Comparison of ENCODE assay signal across 1 cellular context in the genomic region with DNA sequence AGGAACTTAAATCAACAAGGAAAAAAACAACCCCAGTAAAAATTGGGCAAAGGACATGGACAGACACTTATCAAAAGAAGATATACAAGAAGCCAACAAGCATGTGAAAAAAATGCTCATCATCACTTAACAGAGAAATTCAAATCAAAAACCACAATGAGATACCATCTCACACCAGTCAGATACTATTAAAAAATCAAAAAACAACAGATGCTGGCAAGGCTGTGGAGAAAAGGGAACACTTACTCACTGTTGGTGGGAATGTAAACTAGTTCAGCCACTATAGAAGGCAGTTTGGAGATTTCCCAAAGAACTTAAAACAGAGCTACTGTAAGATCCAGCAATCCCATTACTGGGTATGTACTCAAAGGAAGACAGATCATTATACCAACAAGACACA.
TF ChIP-seq lines count a peak whose summit lies in the region.

No MANE protein-coding gene starts in this region.

TF ChIP-seq in GM12878, 131 proteins besides CTCF, POLR2A, EP300 and RAD21 (continued from another document):
- TF ChIP-seq, protein P1, sequence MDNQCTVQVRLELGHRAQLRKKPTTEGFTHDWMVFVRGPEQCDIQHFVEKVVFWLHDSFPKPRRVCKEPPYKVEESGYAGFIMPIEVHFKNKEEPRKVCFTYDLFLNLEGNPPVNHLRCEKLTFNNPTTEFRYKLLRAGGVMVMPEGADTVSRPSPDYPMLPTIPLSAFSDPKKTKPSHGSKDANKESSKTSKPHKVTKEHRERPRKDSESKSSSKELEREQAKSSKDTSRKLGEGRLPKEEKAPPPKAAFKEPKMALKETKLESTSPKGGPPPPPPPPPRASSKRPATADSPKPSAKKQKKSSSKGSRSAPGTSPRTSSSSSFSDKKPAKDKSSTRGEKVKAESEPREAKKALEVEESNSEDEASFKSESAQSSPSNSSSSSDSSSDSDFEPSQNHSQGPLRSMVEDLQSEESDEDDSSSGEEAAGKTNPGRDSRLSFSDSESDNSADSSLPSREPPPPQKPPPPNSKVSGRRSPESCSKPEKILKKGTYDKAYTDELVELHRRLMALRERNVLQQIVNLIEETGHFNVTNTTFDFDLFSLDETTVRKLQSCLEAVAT (IDR thresholded peaks at IDR 0.05), result no peak
- TF ChIP-seq DPF2 (IDR thresholded peaks at IDR 0.05) (no peak), RCOR1 (conservative IDR thresholded peaks at IDR 0.05; ENCODE audit: low read depth, low read length) (no peak), KAT2A (conservative IDR thresholded peaks at IDR 0.05; ENCODE audit: control insufficient read depth, low read depth, low read length) (no peak), FOS (IDR thresholded peaks at IDR 0.05; ENCODE audit: borderline replicate concordance, extremely low read depth, insufficient read length) (no peak), JUND (IDR thresholded peaks at IDR 0.05; ENCODE audit: low read depth, low read length) (no peak), ZZZ3 (IDR thresholded peaks at IDR 0.05; ENCODE audit: control insufficient read depth, insufficient read length, low read depth) (no peak)
- TF ChIP-seq, protein P2, sequence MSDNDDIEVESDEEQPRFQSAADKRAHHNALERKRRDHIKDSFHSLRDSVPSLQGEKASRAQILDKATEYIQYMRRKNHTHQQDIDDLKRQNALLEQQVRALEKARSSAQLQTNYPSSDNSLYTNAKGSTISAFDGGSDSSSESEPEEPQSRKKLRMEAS (IDR thresholded peaks at IDR 0.05; ENCODE audit: low read depth, low read length), result no peak
